ENCODE assay signal across 8 cellular contexts in the genomic region with DNA sequence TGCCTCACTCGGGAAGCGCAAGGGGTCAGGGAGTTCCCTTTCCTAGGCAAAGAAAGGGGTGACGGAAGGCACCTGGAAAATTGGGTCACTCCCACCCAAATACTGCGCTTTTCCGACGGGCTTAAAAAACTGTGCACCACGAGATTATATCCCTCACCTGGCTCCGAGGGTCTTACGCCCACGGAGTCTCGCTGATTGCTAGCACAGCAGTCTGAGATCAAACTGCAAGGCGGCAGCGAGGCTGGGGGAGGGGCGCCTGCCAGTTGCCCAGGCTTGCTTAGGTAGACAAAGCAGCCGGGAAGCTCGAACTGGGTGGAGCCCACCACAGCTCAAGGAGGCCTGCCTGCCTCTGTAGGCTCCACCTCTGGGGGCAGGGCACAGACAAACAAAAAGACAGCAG. TPM values are rescaled to one million over a fixed set of nuclear protein-coding genes. Genes with fewer than 3 reads are reported as not detected.
DNase-seq lines count a peak whose midpoint lies in the region; FAIRE-seq and TF ChIP-seq lines count a peak whose summit lies in the region.
"Not testable (repeated sequence)": the region's sequence is repeated elsewhere in the genome, so short reads cannot be mapped to it uniquely, and the experiment has no call there.
"Had no signal": no experiment of that assay in that cellular context is flagged by ENCODE, and none has a peak within 500 bp of the region (broad histone marks: within the 10 kb centered on the region; RNA-seq: fewer than 3 reads in every experiment).

No MANE protein-coding gene starts in this region.

- H3K9me3 ChIP-seq in NT2/D1 (ENCODE audit: insufficient read depth, low read length); iPS-20b (ENCODE audit: insufficient read depth, low read depth, low read length); smooth muscle cell (replicated peaks; ENCODE audit: low read depth): not testable (repeated sequence)

- not testable (repeated sequence) for H3K27ac ChIP-seq in iPS-20b (ENCODE audit: low read length); smooth muscle cell (ENCODE audit: low read depth)

- not testable (repeated sequence) for H3K4me1 ChIP-seq in NT2/D1 (ENCODE audit: insufficient read depth, insufficient read length); iPS-20b (ENCODE audit: insufficient read depth, low read length)
- H3K4me1 ChIP-seq in smooth muscle cell (ENCODE audit: low read depth) = peaks cover 13% of the 10 kb centered on the region

- not testable (repeated sequence) for H3F3A ChIP-seq in smooth muscle cell (ENCODE audit: low read depth)

- not testable (repeated sequence) for H3K27me3 Mint-ChIP-seq in glutamatergic neuron (ENCODE audit: unreplicated experiment); nephron (ENCODE audit: low read depth)

- not testable (repeated sequence) for H3K36me3 ChIP-seq in H7 (replicated peaks; ENCODE audit: control insufficient read depth, insufficient read depth, low read length); NT2/D1 (ENCODE audit: insufficient read depth, insufficient read length, low read length); bronchial epithelial cell (ENCODE audit: control insufficient read depth, insufficient read depth, low read length); iPS-20b (ENCODE audit: insufficient read depth, low read depth, low read length); smooth muscle cell (ENCODE audit: low read depth)

- H2AFZ ChIP-seq in smooth muscle cell (ENCODE audit: low read depth) = peak overlapping the region; percentile 77

- not testable (repeated sequence) for TF ChIP-seq CTCF in bronchial epithelial cell (IDR thresholded peaks at IDR 0.05; ENCODE audit: insufficient read depth, low read length, severe bottlenecking); glutamatergic neuron (IDR thresholded peaks at IDR 0.05; ENCODE audit: partially characterized antibody, unreplicated experiment); nephron (IDR thresholded peaks at IDR 0.05; ENCODE audit: unreplicated experiment in 3 of 3); smooth muscle cell (IDR thresholded peaks at IDR 0.05; ENCODE audit: borderline replicate concordance, insufficient read depth, poor library complexity, severe bottlenecking)

- not testable (repeated sequence) for DNase-seq in H7; NT2/D1 (ENCODE audit: low read depth, low spot score); smooth muscle cell (lab: John Stamatoyannopoulos, UW; ENCODE audit: unreplicated experiment)
- peak; percentile 28 for DNase-seq in bronchial epithelial cell (ENCODE audit: low read depth)
- DNase-seq in glutamatergic neuron = peak; percentile 47

- not testable (repeated sequence) for H3K27me3 ChIP-seq in H7 (ENCODE audit: control insufficient read depth, insufficient read depth, low read length); NT2/D1 (ENCODE audit: insufficient read depth, insufficient read length); bronchial epithelial cell (ENCODE audit: control insufficient read depth, insufficient read depth, low read length); iPS-20b (ENCODE audit: insufficient read depth, low read length); smooth muscle cell (ENCODE audit: low read depth)

- not testable (repeated sequence) for H3K4me1 Mint-ChIP-seq in glutamatergic neuron (ENCODE audit: low read depth, unreplicated experiment); nephron

- peak overlapping the region; percentile 56 for H3K9ac ChIP-seq in NT2/D1 (ENCODE audit: insufficient read length, low read depth)
- peak overlapping the region; percentile 73; the same call in 1 of the 2 replicates for H3K9ac ChIP-seq in iPS-20b (ENCODE audit: low read depth, low read length)
- not testable (repeated sequence) for H3K9ac ChIP-seq in smooth muscle cell (ENCODE audit: low read depth)

- 4% methylated on average over 15 of the region's 16 CpGs for WGBS in smooth muscle cell (ENCODE audit: low lambda C conversion rate)

- not testable (repeated sequence) for H3K9me3 Mint-ChIP-seq in glutamatergic neuron (ENCODE audit: unreplicated experiment); nephron

- peak overlapping the region; percentile 42 for H3K4me3 ChIP-seq in H7 (ENCODE audit: insufficient read depth, low read depth, low read length)
- not testable (repeated sequence) for H3K4me3 ChIP-seq in NT2/D1 (ENCODE audit: insufficient read length, low read depth)
- H3K4me3 ChIP-seq in bronchial epithelial cell (ENCODE audit: low read depth, low read length) = peak overlapping the region; percentile 28
- peak overlapping the region; percentile 69 for H3K4me3 ChIP-seq in iPS-20b (ENCODE audit: low read length)
- peak overlapping the region; percentile 43 for H3K4me3 ChIP-seq in smooth muscle cell

- H3K4me2 ChIP-seq in smooth muscle cell = peak overlapping the region; percentile 80

- peak overlapping the region; percentile 15 for H3K27ac Mint-ChIP-seq in glutamatergic neuron (ENCODE audit: unreplicated experiment)
- not testable (repeated sequence) for H3K27ac Mint-ChIP-seq in nephron

- FAIRE-seq in bronchial epithelial cell (lab: Jason Lieb, UNC) = not testable (repeated sequence)

- not testable (repeated sequence) for H3K79me2 ChIP-seq in smooth muscle cell (ENCODE audit: low read depth)

- not testable (repeated sequence) for H4K20me1 ChIP-seq in smooth muscle cell (ENCODE audit: low read depth)

- not testable (repeated sequence) for H3K36me3 Mint-ChIP-seq in glutamatergic neuron (ENCODE audit: unreplicated experiment); nephron (ENCODE audit: low read depth)

- peak overlapping the region; percentile 68 for H3K4me3 Mint-ChIP-seq in glutamatergic neuron (ENCODE audit: unreplicated experiment)
- peak overlapping the region; percentile 72 to 81 (median 77) for H3K4me3 Mint-ChIP-seq in nephron

RNA-seq across cellular contexts. Expression of gene DOCK1, which starts 23.2 kb away (rescaled TPM):
- 44.5 and 47.9 TPM in 2 replicates for total RNA-seq in H7 (2014; rRNA removed; shearing (Covaris generic))
- total RNA-seq in bronchial epithelial cell (148 and 173 TPM in 2 replicates), glutamatergic neuron (ENCODE audit: unreplicated experiment) (19.7 TPM), smooth muscle cell (37.1 and 51.6 TPM in 2 replicates)
- polyA plus RNA-seq in smooth muscle cell = 18.3 and 18.4 TPM in 2 replicates
- total RNA-seq: CD8-positive, alpha-beta T cell had no signal
